In the genomic region with DNA sequence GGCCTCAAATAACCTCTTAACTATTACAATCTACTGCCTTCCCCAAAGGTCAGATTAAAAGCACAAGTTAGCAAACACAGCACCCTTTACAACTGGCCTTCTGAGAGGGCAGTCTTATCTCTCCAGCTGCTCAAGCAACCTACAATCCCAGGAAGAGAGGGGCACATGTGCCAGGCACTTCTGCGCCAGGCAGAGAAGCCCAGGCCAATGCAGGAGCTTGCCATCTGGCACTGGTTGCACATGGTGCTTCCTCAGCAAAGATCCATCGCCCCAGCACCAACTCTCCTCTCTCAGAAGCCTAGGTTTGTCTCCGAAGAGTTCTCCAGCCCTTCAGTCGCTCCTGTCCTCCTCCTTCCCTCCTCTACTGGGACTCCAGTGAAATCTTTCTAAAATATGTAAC, we compare ENCODE assay signal across 14 cellular contexts. TPM values are rescaled to one million over a fixed set of nuclear protein-coding genes. Genes with fewer than 3 reads are reported as not detected.
DNase-seq lines count a peak whose midpoint lies in the region; ATAC-seq and TF ChIP-seq lines count a peak whose summit lies in the region.
"Had no signal": no experiment of that assay in that cellular context is flagged by ENCODE, and none has a peak within 500 bp of the region (broad histone marks: within the 10 kb centered on the region; RNA-seq: fewer than 3 reads in every experiment).

No MANE protein-coding gene starts in this region.

- no peak for TF ChIP-seq CTCF in Calu3 (IDR thresholded peaks at IDR 0.05; ENCODE audit: unreplicated experiment)
- no peak for TF ChIP-seq CTCF in osteocyte (IDR thresholded peaks at IDR 0.05)
- no peak for TF ChIP-seq CTCF in mammary epithelial cell (conservative IDR thresholded peaks at IDR 0.05 in 1 of 2, IDR thresholded peaks at IDR 0.05 in 1 of 2; ENCODE audit: extremely low read depth in 1 of 2, insufficient read depth in 1 of 2, low read depth in 1 of 2, low read length in 2 of 2)

- H3K36me3 Mint-ChIP-seq in Calu3 (ENCODE audit: insufficient read depth, unreplicated experiment), result peaks cover 49% of the 10 kb centered on the region
- H3K36me3 Mint-ChIP-seq in effector memory CD8-positive, alpha-beta T cell (ENCODE audit: insufficient read depth), result peaks cover 24% of the 10 kb centered on the region
- H3K36me3 Mint-ChIP-seq in osteocyte (ENCODE audit: unreplicated experiment), result peaks cover 4% of the 10 kb centered on the region

- no peak overlapping the region for H2AFZ ChIP-seq in mammary epithelial cell (ENCODE audit: low read depth, low read length)

- DNase-seq in Calu3, result no peak
- peak; percentile 25 for DNase-seq in NCI-H446 treated with DMSO at 0.1 percent for 48 hours (lab: John Stamatoyannopoulos, UW)
- DNase-seq in effector memory CD8-positive, alpha-beta T cell, result no peak
- DNase-seq in osteocyte (ENCODE audit: extremely low spot score, unreplicated experiment), result no peak
- DNase-seq in NCI-H345 treated with DMSO at 0.1 percent for 48 hours (lab: John Stamatoyannopoulos, UW; ENCODE audit: unreplicated experiment), result no peak
- no peak for DNase-seq in mammary epithelial cell
- no peak for DNase-seq in NCI-H2227 (lab: John Stamatoyannopoulos, UW; ENCODE audit: unreplicated experiment)
- DNase-seq in effector memory CD4-positive, alpha-beta T cell, result no peak
- DNase-seq: activated effector memory CD4-positive, alpha-beta T cell treated with anti-CD3 and anti-CD28 coated beads, Interleukin-2, amount 50 U/mL, for 16 hours; DMS153; hypothalamus; NCI-H146; stimulated activated CD4-positive, alpha-beta T cell treated with anti-CD3 and anti-CD28 coated beads, Interleukin-15, amount 100 ng/mL, for 24 hours had no signal

- BruUV-seq in Calu3 (replicated peaks; lab: Mats Ljungman, UMichigan), result no TSS peak
- no TSS peak for BruUV-seq in mammary epithelial cell (replicated peaks; lab: Mats Ljungman, UMichigan)

- no peak for ATAC-seq in effector memory CD8-positive, alpha-beta T cell (replicated peaks)

- in situ Hi-C loops in mammary epithelial cell (cut with MboI; ENCODE audit: low sequenced_read_pairs in 2 of 2), result no loop called here

- H3K27me3 ChIP-seq in mammary epithelial cell (ENCODE audit: insufficient read depth, low read length), result no peaks in the 10 kb centered on the region
- H3K27me3 ChIP-seq in effector memory CD4-positive, alpha-beta T cell (replicated peaks; ENCODE audit: control insufficient read depth, insufficient read depth, low read length, poor library complexity, severe bottlenecking), result no peaks in the 10 kb centered on the region

- H3K36me3 ChIP-seq in mammary epithelial cell (ENCODE audit: insufficient read depth, low read length), result peaks cover 4% of the 10 kb centered on the region
- no peaks in the 10 kb centered on the region for H3K36me3 ChIP-seq in effector memory CD4-positive, alpha-beta T cell (ENCODE audit: control insufficient read depth, insufficient read depth, low read length)

- H3K79me2 ChIP-seq in mammary epithelial cell (ENCODE audit: insufficient read depth, low read length), result peaks cover 71% of the 10 kb centered on the region

- CTCF ChIA-PET in Calu3 (lab: Charles Lee) (interaction anchor here (0.6 kb wide), 1 partner anchor 11 kb away, joined by 3 read pairs; no protein-coding TSS in a partner anchor), mammary epithelial cell (lab: Charles Lee; ENCODE audit: low non-redundant PET) (no interaction called here)

- H3K9me3 ChIP-seq in mammary epithelial cell (replicated peaks; ENCODE audit: insufficient read depth, low read length), result no peaks in the 10 kb centered on the region
- no peaks in the 10 kb centered on the region for H3K9me3 ChIP-seq in effector memory CD4-positive, alpha-beta T cell (ENCODE audit: control insufficient read depth, low read length)

- peaks cover 73% of the 10 kb centered on the region for H3K4me1 Mint-ChIP-seq in Calu3 (ENCODE audit: low read depth, unreplicated experiment)
- H3K4me1 Mint-ChIP-seq in effector memory CD8-positive, alpha-beta T cell (ENCODE audit: low read depth in 2 of 2), result peaks cover 61 to 64% of the 10 kb centered on the region in 2 donors
- H3K4me1 Mint-ChIP-seq in osteocyte (ENCODE audit: unreplicated experiment), result peaks cover 50% of the 10 kb centered on the region

- intact Hi-C loops in Calu3 (cut with micrococcal nuclease; ENCODE audit: unreplicated experiment), result no loop called here
- intact Hi-C loops in mammary epithelial cell (cut with micrococcal nuclease), result no loop called here

- 90% methylated on average over 4 of the region's 4 CpGs for WGBS in mammary epithelial cell (ENCODE audit: low coverage, missing lambda C conversion rate)

- H3K9ac ChIP-seq in mammary epithelial cell (ENCODE audit: insufficient read depth, low read length), result no peak overlapping the region

- no peak overlapping the region for H3K27ac ChIP-seq in mammary epithelial cell (ENCODE audit: insufficient read depth, low read depth, low read length)
- no peak overlapping the region for H3K27ac ChIP-seq in effector memory CD4-positive, alpha-beta T cell (ENCODE audit: insufficient read depth, low read length, poor library complexity, severe bottlenecking)

- H3K4me3 ChIP-seq in mammary epithelial cell (replicated peaks in 1 of 3; ENCODE audit: insufficient read depth in 1 of 3, low read depth in 2 of 3, low read length in 3 of 3), result no peak overlapping the region
- no peak overlapping the region for H3K4me3 ChIP-seq in effector memory CD4-positive, alpha-beta T cell (ENCODE audit: insufficient read depth, low read depth, low read length, poor library complexity, severe bottlenecking)

- H3K4me3 Mint-ChIP-seq in Calu3 (ENCODE audit: low read depth, unreplicated experiment), result peak overlapping the region; percentile 90
- peak overlapping the region; percentile 81 to 94 for H3K4me3 Mint-ChIP-seq in effector memory CD8-positive, alpha-beta T cell
- H3K4me3 Mint-ChIP-seq in osteocyte (ENCODE audit: unreplicated experiment), result peak overlapping the region; percentile 53
- H3K4me3 Mint-ChIP-seq: stimulated activated naive CD8-positive, alpha-beta T cell treated with anti-CD3 and anti-CD28 coated beads, Interleukin-15, Interleukin-2, amounts not matched to agents 100 ng/mL and 50 ng/mL, for 24 hours had no signal

- H3K27me3 Mint-ChIP-seq in Calu3 (ENCODE audit: unreplicated experiment), result no peaks in the 10 kb centered on the region
- no peaks in the 10 kb centered on the region for H3K27me3 Mint-ChIP-seq in effector memory CD8-positive, alpha-beta T cell
- H3K27me3 Mint-ChIP-seq in osteocyte (ENCODE audit: unreplicated experiment), result no peaks in the 10 kb centered on the region
- H3K27me3 Mint-ChIP-seq: stimulated activated naive CD8-positive, alpha-beta T cell treated with anti-CD3 and anti-CD28 coated beads, Interleukin-15, Interleukin-2, amounts not matched to agents 100 ng/mL and 50 ng/mL, for 24 hours had no signal

- H4K20me1 ChIP-seq in mammary epithelial cell (ENCODE audit: insufficient read depth, low read length), result no peaks in the 10 kb centered on the region

- H3K27ac Mint-ChIP-seq in Calu3 (ENCODE audit: unreplicated experiment) (no peak overlapping the region), osteocyte (ENCODE audit: unreplicated experiment) (peak overlapping the region; percentile 4)
- peak overlapping the region; percentile 89 to 98 for H3K27ac Mint-ChIP-seq in effector memory CD8-positive, alpha-beta T cell
- H3K27ac Mint-ChIP-seq: stimulated activated naive CD8-positive, alpha-beta T cell treated with anti-CD3 and anti-CD28 coated beads, Interleukin-15, Interleukin-2, amounts not matched to agents 100 ng/mL and 50 ng/mL, for 24 hours had no signal

- no peak overlapping the region for H3K4me2 ChIP-seq in mammary epithelial cell (ENCODE audit: insufficient read depth, low read depth, low read length)

- H3K9me3 Mint-ChIP-seq in Calu3 (ENCODE audit: low read depth, unreplicated experiment) (no peaks in the 10 kb centered on the region), osteocyte (ENCODE audit: unreplicated experiment) (no peaks in the 10 kb centered on the region)
- H3K9me3 Mint-ChIP-seq in effector memory CD8-positive, alpha-beta T cell, result no peaks in the 10 kb centered on the region
- H3K9me3 Mint-ChIP-seq: stimulated activated naive CD8-positive, alpha-beta T cell treated with anti-CD3 and anti-CD28 coated beads, Interleukin-15, Interleukin-2, amounts not matched to agents 100 ng/mL and 50 ng/mL, for 24 hours had no signal

- dilution Hi-C loops in mammary epithelial cell (cut with HindIII; ENCODE audit: low sequenced_read_pairs), result no loop called here

- H3K4me1 ChIP-seq in mammary epithelial cell (ENCODE audit: insufficient read depth, low read length), result peaks cover 31% of the 10 kb centered on the region
- H3K4me1 ChIP-seq in effector memory CD4-positive, alpha-beta T cell (ENCODE audit: control insufficient read depth, insufficient read depth, low read length, poor library complexity, severe bottlenecking), result peaks cover 42% of the 10 kb centered on the region

RNA-seq across cellular contexts. Expression of a gene that starts 2.5 kb away (rescaled TPM):
- 44.5 and 52.1 TPM in 2 replicates for total RNA-seq in Calu3 (2022)
- total RNA-seq in osteocyte, result 42.0 and 45.0 TPM in 2 replicates
- total RNA-seq in mammary epithelial cell, result 10 to 100 TPM; 13.2 to 21.3 TPM
- 10.5 TPM for polyA plus RNA-seq in mammary epithelial cell
- polyA minus RNA-seq in mammary epithelial cell, result 50.5 TPM

RNA-seq across cellular contexts. Expression of a gene that starts 14.5 kb away (rescaled TPM):
- total RNA-seq in Calu3 (2022), result 35.2 and 42.7 TPM in 2 replicates
- 46.5 and 48.2 TPM in 2 replicates for total RNA-seq in osteocyte
- total RNA-seq in mammary epithelial cell, result 10 to 100 TPM; 10.8 to 34.9 TPM
- polyA plus RNA-seq in mammary epithelial cell, result 55.3 TPM
- polyA minus RNA-seq in mammary epithelial cell, result 24.0 TPM

RNA-seq across cellular contexts. Expression of a gene that starts 59.8 kb away (rescaled TPM):
- total RNA-seq in Calu3 (2022) (10.1 and 11.2 TPM in 2 replicates), osteocyte (113 and 115 TPM in 2 replicates), mammary epithelial cell (1 to 10 TPM; 9.2 to 10.0 TPM)
- polyA plus RNA-seq in mammary epithelial cell, result 1.9 TPM
- polyA minus RNA-seq in mammary epithelial cell, result not detected
